ENCODE assay signal across 7 cellular contexts in the genomic region with DNA sequence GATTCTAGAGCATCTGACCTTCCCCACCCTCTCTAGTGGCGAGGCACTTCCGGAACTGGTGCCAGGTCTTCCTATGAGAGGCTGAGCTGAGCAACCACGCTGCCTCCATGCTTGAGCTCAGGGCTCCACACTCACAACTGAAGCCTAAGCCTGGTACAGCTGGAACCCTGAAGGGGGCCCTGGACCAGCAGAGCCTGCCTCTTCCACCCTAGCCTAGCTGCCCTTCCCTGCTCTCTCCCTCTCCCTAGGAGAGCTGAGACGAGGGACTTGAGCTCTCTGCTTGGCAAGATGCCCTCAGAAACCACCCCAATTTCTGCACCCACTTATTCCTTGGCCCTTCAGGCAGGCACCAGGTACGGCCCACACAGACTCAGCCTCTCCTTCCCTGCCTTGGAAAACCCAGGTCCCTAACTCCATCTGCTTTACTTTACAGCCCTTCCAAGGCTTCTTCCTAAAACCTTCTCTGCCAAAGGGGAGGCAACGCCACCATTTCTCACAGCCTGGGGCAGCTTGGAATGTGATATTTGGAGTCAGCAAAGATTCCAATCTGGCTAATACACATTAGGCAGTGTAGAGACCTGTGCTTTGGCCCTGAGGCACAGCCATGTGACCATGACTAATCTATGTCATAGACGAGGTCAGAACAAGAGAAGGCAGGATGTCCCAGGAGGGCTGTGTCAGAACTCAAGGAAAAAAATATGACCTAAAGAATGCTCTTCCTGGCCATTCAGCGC. TPM values are rescaled to one million over a fixed set of nuclear protein-coding genes. Genes with fewer than 3 reads are reported as not detected.
DNase-seq lines count a peak whose midpoint lies in the region; ATAC-seq lines count a peak whose summit lies in the region.

No MANE protein-coding gene starts in this region.

- H3K4me3 ChIP-seq in Jurkat, Clone E6-1 (ENCODE audit: low read length), result no peak overlapping the region

- intact Hi-C loops in posterior cingulate gyrus (cut with DNase I), result no loop called here

- peak; percentile 54 for ATAC-seq in GM21423 (IDR thresholded peaks at IDR 0.05; ENCODE audit: unreplicated experiment)

- peak; percentile 65 for DNase-seq in Jurkat, Clone E6-1 (ENCODE audit: low read depth, low spot score)
- DNase-seq in dedifferentiated amniotic fluid mesenchymal stem cell (ENCODE audit: extremely low spot score) (peak; percentile 68), myocyte (ENCODE audit: low read depth) (peak; percentile 79), NCI-H187 treated with DMSO at 0.1 percent for 48 hours (lab: John Stamatoyannopoulos, UW) (no peak), posterior cingulate gyrus (no peak), NCI-H1092 treated with DMSO at 0.1 percent for 48 hours (lab: John Stamatoyannopoulos, UW) (no peak)

RNA-seq across cellular contexts. Expression of a gene that starts 18.8 kb away (rescaled TPM):
- polyA plus RNA-seq in Jurkat, Clone E6-1 (2012; ENCODE audit: insufficient read depth, insufficient read length), result 65.5 TPM
- 190 and 199 TPM in 2 replicates for total RNA-seq in myocyte
- 207 TPM for polyA plus RNA-seq in myocyte (2012)

Comparison
In these comparisons a context has a peak if more than half of its experiments do, and no peak if none do; other contexts are left out.
1. DNase-seq: peak in Jurkat, Clone E6-1 (single experiment), dedifferentiated amniotic fluid mesenchymal stem cell (single experiment) and myocyte (single experiment); none in NCI-H187 treated with DMSO at 0.1 percent for 48 hours (single experiment), posterior cingulate gyrus (0 of 10) and NCI-H1092 treated with DMSO at 0.1 percent for 48 hours (single experiment).